Comparison of ENCODE assay signal across 8 cellular contexts in the genomic region with DNA sequence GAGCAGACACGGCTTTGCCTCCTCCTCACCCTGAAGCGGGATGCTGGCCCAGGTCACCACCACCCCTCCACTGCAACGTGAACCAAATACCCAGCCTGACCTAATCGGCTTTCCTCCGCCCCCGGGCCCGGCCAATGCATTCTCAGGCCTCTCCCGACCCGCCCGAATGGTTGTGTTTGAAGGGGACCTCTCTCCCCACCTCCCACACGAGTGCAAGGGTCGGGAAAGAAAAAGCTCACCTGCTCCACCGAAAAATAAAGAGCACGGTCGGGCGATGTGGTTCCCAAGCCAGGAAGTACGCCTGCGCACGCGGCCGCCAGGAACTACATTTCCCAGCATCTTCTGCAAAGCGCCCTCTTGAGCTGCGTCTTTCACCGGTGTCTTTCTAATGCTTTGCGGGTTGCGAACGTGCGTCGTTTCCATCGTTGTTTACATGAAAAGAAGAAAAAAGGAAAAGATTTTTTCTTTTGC. TPM values are rescaled to one million over a fixed set of nuclear protein-coding genes. Genes with fewer than 3 reads are reported as not detected.
A peak's percentile ranks its signal among the peaks of the same experiment; 100 is the strongest.
DNase-seq lines count a peak whose midpoint lies in the region; ATAC-seq and TF ChIP-seq lines count a peak whose summit lies in the region.

ZNF883 (minus strand) TSS at position 282 of the 471 bp plus-strand sequence.

- H4K20me1 ChIP-seq in osteoblast (ENCODE audit: insufficient read depth, low read length), result no peaks in the 10 kb centered on the region

- TF ChIP-seq CTCF in osteoblast (IDR thresholded peaks at IDR 0.05; ENCODE audit: extremely low read depth, low read depth, low read length), result no peak

- H3K9me3 ChIP-seq in osteoblast (ENCODE audit: low read depth, low read length), result no peaks in the 10 kb centered on the region

- H3K9me3 Mint-ChIP-seq in activated naive CD4-positive, alpha-beta T cell treated with anti-CD3 and anti-CD28 coated beads, Interleukin-2, amount 50 U/mL, for 24 hours, result peaks cover 22% of the 10 kb centered on the region

- no peaks in the 10 kb centered on the region for H3K4me1 Mint-ChIP-seq in activated naive CD4-positive, alpha-beta T cell treated with anti-CD3 and anti-CD28 coated beads, Interleukin-2, amount 50 U/mL, for 24 hours

- H2AFZ ChIP-seq in osteoblast (ENCODE audit: low read length), result peak within 1 kb of the TSS; percentile 95

- no peaks in the 10 kb centered on the region for H3K36me3 ChIP-seq in osteoblast (ENCODE audit: insufficient read depth, low read length)

- H3K27me3 ChIP-seq in osteoblast (ENCODE audit: insufficient read depth, low read length), result no peaks in the 10 kb centered on the region

- peak within 1 kb of the TSS; percentile 71 for H3K4me2 ChIP-seq in osteoblast (ENCODE audit: insufficient read depth, low read length)

- peak; percentile 10 for DNase-seq in DMS153 treated with DMSO at 0.1 percent for 48 hours (lab: John Stamatoyannopoulos, UW; ENCODE audit: unreplicated experiment)
- peak; percentile 89 for DNase-seq in NCI-H2171 treated with DMSO at 0.1 percent for 48 hours (lab: John Stamatoyannopoulos, UW)
- peak; percentile 78 for DNase-seq in Right ventricle myocardium superior
- DNase-seq in osteoblast (ENCODE audit: insufficient read length, low spot score, missing footprints), result peak; percentile 85
- DNase-seq in ureter (ENCODE audit: low spot score), result peak; percentile 51

- intact Hi-C loops in Right ventricle myocardium superior (cut with DNase I), result no loop called here

- ATAC-seq in Right ventricle myocardium superior (ENCODE audit: poor library complexity) (peak; percentile 97), GM18498 (IDR thresholded peaks at IDR 0.05; ENCODE audit: unreplicated experiment) (no peak), HG02973 (IDR thresholded peaks at IDR 0.05; ENCODE audit: unreplicated experiment) (no peak)

- peaks cover 23% of the 10 kb centered on the region for H3K27me3 Mint-ChIP-seq in activated naive CD4-positive, alpha-beta T cell treated with anti-CD3 and anti-CD28 coated beads, Interleukin-2, amount 50 U/mL, for 24 hours

- peak within 1 kb of the TSS; percentile 73 for H3K4me3 ChIP-seq in osteoblast (ENCODE audit: insufficient read depth, low read length)

- no peaks in the 10 kb centered on the region for H3K4me1 ChIP-seq in osteoblast (ENCODE audit: insufficient read depth, low read length)

- H3K79me2 ChIP-seq in osteoblast (ENCODE audit: insufficient read depth, low read length), result no peaks in the 10 kb centered on the region

- H3K36me3 Mint-ChIP-seq in activated naive CD4-positive, alpha-beta T cell treated with anti-CD3 and anti-CD28 coated beads, Interleukin-2, amount 50 U/mL, for 24 hours, result peaks cover 16% of the 10 kb centered on the region

- no peak within 1 kb of the TSS for H3K27ac ChIP-seq in osteoblast (ENCODE audit: low read depth, low read length)

- peak within 1 kb of the TSS; percentile 71 for H3K4me3 Mint-ChIP-seq in activated naive CD4-positive, alpha-beta T cell treated with anti-CD3 and anti-CD28 coated beads, Interleukin-2, amount 50 U/mL, for 24 hours

- no peak within 1 kb of the TSS for H3K27ac Mint-ChIP-seq in activated naive CD4-positive, alpha-beta T cell treated with anti-CD3 and anti-CD28 coated beads, Interleukin-2, amount 50 U/mL, for 24 hours

RNA-seq across cellular contexts. Expression of gene ZNF883, which starts in this region (rescaled TPM):
- total RNA-seq in Right ventricle myocardium superior (5.7 TPM), osteoblast (7.2 and 7.7 TPM in 2 replicates), ureter (1.7 TPM)

Comparison
In these comparisons a context has a peak if more than half of its experiments do, and no peak if none do; other contexts are left out.
1. DNase-seq: peak in every context shown above with its lines; median percentile 89 in NCI-H2171 treated with DMSO at 0.1 percent for 48 hours; 85 in osteoblast; 78 in Right ventricle myocardium superior; 51 in ureter; 10 in DMS153 treated with DMSO at 0.1 percent for 48 hours.